In the genomic region with DNA sequence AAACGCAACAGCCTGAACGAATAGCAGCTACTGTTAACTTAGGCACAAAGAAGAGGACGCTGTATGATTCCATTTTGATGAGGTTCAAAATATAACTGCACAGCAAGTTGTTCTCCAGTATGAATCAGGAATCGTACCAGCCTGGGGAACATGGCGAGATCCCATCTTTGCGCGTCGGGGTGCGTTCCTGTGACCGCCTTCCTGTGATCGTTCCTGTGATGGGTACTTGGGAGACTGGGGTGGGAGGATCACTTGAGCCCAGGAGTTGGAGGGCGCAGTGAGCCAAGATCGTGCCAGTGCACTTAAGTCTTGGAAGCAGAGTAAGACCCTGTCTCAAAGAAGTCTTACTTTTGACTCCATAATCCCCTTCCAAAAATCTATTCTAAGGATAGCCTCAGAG, we compare ENCODE assay signal across 8 cellular contexts. TPM values are rescaled to one million over a fixed set of nuclear protein-coding genes. Genes with fewer than 3 reads are reported as not detected.
DNase-seq lines count a peak whose midpoint lies in the region; ATAC-seq and TF ChIP-seq lines count a peak whose summit lies in the region.

No MANE protein-coding gene starts in this region.

- no peak for TF ChIP-seq EP300 in esophagus muscularis mucosa (IDR thresholded peaks at IDR 0.05)

- H2AFZ ChIP-seq in H9 (ENCODE audit: low read length), result no peak overlapping the region

- H2BK20ac ChIP-seq in H9 (ENCODE audit: low read depth, low read length, poor library complexity, severe bottlenecking), result no peak overlapping the region

- H2BK15ac ChIP-seq in H9 (ENCODE audit: low read depth, low read length), result no peak overlapping the region

- peaks cover 19 to 28% of the 10 kb centered on the region in 2 experiments for H3K4me1 Mint-ChIP-seq in H9

- H3K4me1 ChIP-seq in H9 (ENCODE audit: insufficient read depth, low read length), result no peaks in the 10 kb centered on the region
- H3K4me1 ChIP-seq in RWPE2 (ENCODE audit: insufficient read depth, poor library complexity, severe bottlenecking), result peaks cover 10% of the 10 kb centered on the region
- peaks cover 16 to 38% (median 36%) of the 10 kb centered on the region in 4 donors for H3K4me1 ChIP-seq in esophagus muscularis mucosa
- peaks cover 26% of the 10 kb centered on the region for H3K4me1 ChIP-seq in psoas muscle

- H3K36me3 ChIP-seq in RWPE2 (ENCODE audit: low read depth), result peaks cover 14% of the 10 kb centered on the region; the same call in 1 of the 2 replicates
- no peaks in the 10 kb centered on the region for H3K36me3 ChIP-seq in esophagus muscularis mucosa
- H3K36me3 ChIP-seq in psoas muscle (ENCODE audit: insufficient read depth in 1 of 2, low read depth in 1 of 2), result no peaks in the 10 kb centered on the region

- H3K14ac ChIP-seq in H9 (ENCODE audit: insufficient read depth, low read length), result peak overlapping the region; percentile 30; the same call in 1 of the 2 replicates

- H3K23ac ChIP-seq in H9 (ENCODE audit: insufficient read length, low read depth, low read length), result no peak overlapping the region

- no peak overlapping the region for H2AK5ac ChIP-seq in H9 (ENCODE audit: insufficient read length, low read length)

- no peak overlapping the region for H3T11ph ChIP-seq in H9 (ENCODE audit: low read length)

- peak overlapping the region; percentile 93 for H3K9ac ChIP-seq in H9 (ENCODE audit: extremely low read depth, insufficient read length, low read length)

- peak overlapping the region in 2 of 3 experiments; percentile 100; a peak in 3 of 7 replicates for H3K27ac Mint-ChIP-seq in H9

- H3K4ac ChIP-seq in H9 (ENCODE audit: low read depth, low read length), result no peak overlapping the region

- no peak for TF ChIP-seq POLR2A in esophagus muscularis mucosa (IDR thresholded peaks at IDR 0.05; ENCODE audit: low read depth)

- H3K4me3 ChIP-seq in RWPE2 (ENCODE audit: severe bottlenecking) (peak overlapping the region; percentile 78), esophagus muscularis mucosa (peak overlapping the region; percentile 73 to 85 (median 78)), psoas muscle (peak overlapping the region; percentile 79)

- intact Hi-C loops in esophagus muscularis mucosa (cut with DNase I), result loop anchor here (10.0 kb wide), 1 partner anchor 287 kb away; a partner anchor contains a TSS
- intact Hi-C loops in psoas muscle (cut with DNase I), result loop anchor here in 1 of 2 donors (5.0 kb wide), 2 partner anchors 75 to 110 kb away; a partner anchor contains a TSS

- H3K27ac ChIP-seq in H9 (ENCODE audit: insufficient read length, low read depth, low read length) (no peak overlapping the region), RWPE2 (ENCODE audit: poor library complexity, severe bottlenecking) (no peak overlapping the region), esophagus muscularis mucosa (replicated peaks in 1 of 4) (peak overlapping the region; percentile 91 to 94 (median 94)), psoas muscle (peak overlapping the region; percentile 94)

- peak overlapping the region; percentile 92 for H4K8ac ChIP-seq in H9 (replicated peaks; ENCODE audit: insufficient read length, low read depth, low read length)

- H3K27me3 ChIP-seq in H9 (ENCODE audit: insufficient read depth, low read length) (no peaks in the 10 kb centered on the region), RWPE2 (ENCODE audit: insufficient read depth, poor library complexity, severe bottlenecking) (no peaks in the 10 kb centered on the region), esophagus muscularis mucosa (no peaks in the 10 kb centered on the region), psoas muscle (ENCODE audit: insufficient read depth in 3 of 3, low read length in 2 of 3) (no peaks in the 10 kb centered on the region)

- peak overlapping the region; percentile 91 for H4K5ac ChIP-seq in H9 (ENCODE audit: insufficient read length, low read depth, low read length)

- peaks cover 4% of the 10 kb centered on the region for H3K23me2 ChIP-seq in H9 (ENCODE audit: insufficient read length, low read depth, low read length, poor library complexity, severe bottlenecking)

- no peak overlapping the region for H2BK120ac ChIP-seq in H9 (ENCODE audit: low read depth, low read length, poor library complexity, severe bottlenecking)

- H3K4me2 ChIP-seq in H9 (ENCODE audit: insufficient read depth, insufficient read length, low read length), result peak overlapping the region; percentile 84

- H2BK12ac ChIP-seq in H9 (ENCODE audit: insufficient read length, low read depth, low read length), result no peak overlapping the region

- peak overlapping the region; percentile 96 for H3K18ac ChIP-seq in H9 (ENCODE audit: insufficient read length, low read depth, low read length)

- H4K91ac ChIP-seq in H9 (ENCODE audit: insufficient read length, low read depth, low read length), result peak overlapping the region; percentile 27

- H3K79me2 ChIP-seq in H9 (ENCODE audit: insufficient read depth, low read length), result peaks cover 22% of the 10 kb centered on the region; the same call in 1 of the 2 replicates

- H3K27me3 Mint-ChIP-seq in H9 (ENCODE audit: low read depth), result no peaks in the 10 kb centered on the region; the same call in 1 of the 2 replicates

- no peaks in the 10 kb centered on the region for H4K20me1 ChIP-seq in H9 (ENCODE audit: control insufficient read depth, insufficient read depth, insufficient read length)

- no peaks in the 10 kb centered on the region; a peak in 1 of 5 replicates for H3K9me3 Mint-ChIP-seq in H9

- TF ChIP-seq CTCF in H9 (conservative IDR thresholded peaks at IDR 0.05), result no peak
- no peak for TF ChIP-seq CTCF in RWPE2 (IDR thresholded peaks at IDR 0.05; ENCODE audit: poor library complexity, severe bottlenecking)
- no peak for TF ChIP-seq CTCF in esophagus muscularis mucosa (IDR thresholded peaks at IDR 0.05)
- TF ChIP-seq CTCF in psoas muscle (IDR thresholded peaks at IDR 0.05), result no peak

- H3K56ac ChIP-seq in H9 (ENCODE audit: insufficient read length, low read depth, low read length), result no peak overlapping the region

- DNase-seq in H9 (no peak), RWPE2 (ENCODE audit: low spot score) (no peak), esophagus muscularis mucosa (ENCODE audit: extremely low spot score) (no peak), psoas muscle (no peak), NCI-H345 treated with DMSO at 0.1 percent for 48 hours (lab: John Stamatoyannopoulos, UW; ENCODE audit: unreplicated experiment) (no peak)
- no peak for DNase-seq in stimulated activated CD4-positive, alpha-beta T cell treated with anti-CD3 and anti-CD28 coated beads, Interleukin-1b, Interleukin-23, amount 100 ng/mL, for 48 hours

- peak overlapping the region; percentile 89 to 98; a peak in 4 of 5 replicates for H3K4me3 Mint-ChIP-seq in H9

- ATAC-seq in RWPE2 (ENCODE audit: low read depth), result no peak
- no peak for ATAC-seq in psoas muscle
- no peak for ATAC-seq in GM19452 (IDR thresholded peaks at IDR 0.05; ENCODE audit: unreplicated experiment)
- no peak for ATAC-seq in GM19467 (IDR thresholded peaks at IDR 0.05; ENCODE audit: unreplicated experiment)

- H2BK5ac ChIP-seq in H9 (ENCODE audit: insufficient read length, low read length), result no peak overlapping the region

- H3K9me3 ChIP-seq in H9 (ENCODE audit: control insufficient read depth, low read depth, low read length) (no peaks in the 10 kb centered on the region), RWPE2 (ENCODE audit: severe bottlenecking) (no peaks in the 10 kb centered on the region), esophagus muscularis mucosa (no peaks in the 10 kb centered on the region), psoas muscle (no peaks in the 10 kb centered on the region)

- peaks cover 2 to 4% (median 3%) of the 10 kb centered on the region in 3 experiments; a peak in 2 of 7 replicates for H3K36me3 Mint-ChIP-seq in H9 (ENCODE audit: insufficient read depth in 1 of 3, low read depth in 3 of 3)

- H3K79me1 ChIP-seq in H9 (ENCODE audit: insufficient read depth, low read depth, low read length, poor library complexity, severe bottlenecking), result no peaks in the 10 kb centered on the region

- no CpG with 5 or more reads among the region's 13 CpGs for WGBS in H9 (ENCODE audit: extremely low coverage, insufficient read length, low lambda C conversion rate)
- 86% methylated on average over 11 of the region's 13 CpGs for WGBS in esophagus muscularis mucosa
- WGBS in psoas muscle, 3 donors, result 86 to 92% (median 91%) methylated on average over 13 of the region's 13 CpGs

RNA-seq across cellular contexts. Expression of a gene that starts 1.0 kb away (rescaled TPM):
- 82.4 and 86.0 TPM in 2 replicates for total RNA-seq in H9 (2021)
- total RNA-seq in esophagus muscularis mucosa, result 10 to 100 TPM; 25.8 to 35.3 (median 33.3) TPM
- 10 to 100 TPM; 32.7 to 38.9 (median 34.9) TPM for total RNA-seq in psoas muscle
- 10 to 100 TPM; 11.2 to 18.5 (median 13.9) TPM for polyA plus RNA-seq in psoas muscle

RNA-seq across cellular contexts. Expression of a gene that starts 46.0 kb away (rescaled TPM):
- total RNA-seq in H9 (2021) (85.8 and 88.4 TPM in 2 replicates), esophagus muscularis mucosa (10 to 100 TPM; 13.7 to 18.5 (median 14.7) TPM), psoas muscle (10 to 100 TPM; 33.6 to 49.8 (median 48.4) TPM)
- polyA plus RNA-seq in psoas muscle, result 10 to 100 TPM; 22.2 to 63.0 (median 48.0) TPM

Comparison
In these comparisons a context has a peak if more than half of its experiments do, and no peak if none do; other contexts are left out.
1. H3K27ac ChIP-seq: peak in esophagus muscularis mucosa (4 of 4) and psoas muscle (single experiment); none in H9 (single experiment) and RWPE2 (single experiment).
2. Peak in every context shown above with its lines, with median percentiles within 50 percentile points of each other: H3K4me3 ChIP-seq.